15 cellular contexts compared by ENCODE assay signal in the genomic region with DNA sequence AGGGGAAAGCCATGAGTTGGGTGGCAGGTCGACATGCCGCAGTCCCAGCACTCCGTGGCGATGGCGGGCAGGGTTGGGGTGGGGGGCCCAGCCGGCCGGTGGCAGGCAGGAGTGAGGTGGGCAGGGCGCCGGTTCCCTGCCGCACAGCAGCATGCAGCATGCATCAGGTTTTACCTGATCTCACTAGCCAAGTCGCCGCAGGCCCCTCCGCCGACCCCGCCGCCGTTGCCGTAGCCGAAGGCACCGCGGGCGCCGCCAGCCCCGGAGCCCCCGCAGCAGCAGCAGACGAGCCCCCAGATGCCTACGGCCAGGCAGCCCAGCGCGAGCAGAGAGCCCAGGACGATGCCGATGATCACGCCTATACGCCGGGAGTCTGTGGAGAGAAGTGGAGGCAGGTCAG. TPM values are rescaled to one million over a fixed set of nuclear protein-coding genes. Genes with fewer than 3 reads are reported as not detected.
DNase-seq lines count a peak whose midpoint lies in the region; ATAC-seq and TF ChIP-seq lines count a peak whose summit lies in the region.
"Had no signal": no experiment of that assay in that cellular context is flagged by ENCODE, and none has a peak within 500 bp of the region (broad histone marks: within the 10 kb centered on the region; RNA-seq: fewer than 3 reads in every experiment).

No MANE protein-coding gene starts in this region.

- no peaks in the 10 kb centered on the region for H3K27me3 Mint-ChIP-seq in activated T-helper 17 cell treated with anti-CD3 and anti-CD28 coated beads, Interleukin-2, amount 50 U/mL, for 72 hours
- H3K27me3 Mint-ChIP-seq in mesothelial cell of epicardium (ENCODE audit: low read depth) (no peaks in the 10 kb centered on the region), type B pancreatic cell (peaks cover 52% of the 10 kb centered on the region)

- H3K27ac Mint-ChIP-seq in activated T-helper 17 cell treated with anti-CD3 and anti-CD28 coated beads, Interleukin-2, amount 50 U/mL, for 72 hours = peak overlapping the region; percentile 79
- H3K27ac Mint-ChIP-seq in mesothelial cell of epicardium (no peak overlapping the region), type B pancreatic cell (no peak overlapping the region)

- H3K36me3 ChIP-seq in left ventricle myocardium inferior (no peaks in the 10 kb centered on the region), HAP-1 (replicated peaks) (no peaks in the 10 kb centered on the region)
- H3K36me3 ChIP-seq: BE2C, upper lobe of right lung had no signal

- H3K4me1 Mint-ChIP-seq in activated T-helper 17 cell treated with anti-CD3 and anti-CD28 coated beads, Interleukin-2, amount 50 U/mL, for 72 hours = peaks cover 12% of the 10 kb centered on the region
- H3K4me1 Mint-ChIP-seq in mesothelial cell of epicardium (peaks cover 22% of the 10 kb centered on the region), type B pancreatic cell (ENCODE audit: unreplicated experiment) (peaks cover 7% of the 10 kb centered on the region)

- peak overlapping the region; percentile 77 for H3K4me3 ChIP-seq in left ventricle myocardium inferior
- H3K4me3 ChIP-seq in HAP-1 = no peak overlapping the region

- H3K9me3 ChIP-seq in left ventricle myocardium inferior (replicated peaks) (no peaks in the 10 kb centered on the region), HAP-1 (no peaks in the 10 kb centered on the region)
- H3K9me3 ChIP-seq: BE2C, upper lobe of right lung had no signal

- in situ Hi-C loops in HAP-1 (cut with MboI; ENCODE audit: low sequenced_read_pairs) = no loop called here

- peak overlapping the region; percentile 89 for H3K4me3 Mint-ChIP-seq in activated T-helper 17 cell treated with anti-CD3 and anti-CD28 coated beads, Interleukin-2, amount 50 U/mL, for 72 hours
- H3K4me3 Mint-ChIP-seq in mesothelial cell of epicardium = peak overlapping the region; percentile 85
- peak overlapping the region; percentile 84 for H3K4me3 Mint-ChIP-seq in type B pancreatic cell

- intact Hi-C loops in left ventricle myocardium inferior (cut with micrococcal nuclease) (no loop called here), Right ventricle myocardium inferior (cut with DNase I) (loop anchor here (2.0 kb wide), 3 partner anchors 35 to 75 kb away; partner anchors contain the start of genes DUSP23 and TAGLN2)

- no peak for DNase-seq in left ventricle myocardium inferior
- DNase-seq in Right ventricle myocardium inferior (ENCODE audit: missing footprints) = no peak
- no peak for DNase-seq in mesothelial cell of epicardium (ENCODE audit: low spot score in 2 of 2, unreplicated experiment in 2 of 2)
- no peak for DNase-seq in type B pancreatic cell (ENCODE audit: extremely low spot score, unreplicated experiment)
- DNase-seq in CD1c-positive myeloid dendritic cell (ENCODE audit: extremely low spot score) = no peak
- no peak for DNase-seq in HAP-1 (ENCODE audit: low spot score in 2 of 2)
- no peak for DNase-seq in D341Med (ENCODE audit: low spot score)
- DNase-seq: BE2C, NCI-H1436, NCI-H524, T-helper 1 cell, upper lobe of right lung had no signal

- H3K27me3 ChIP-seq in left ventricle myocardium inferior (ENCODE audit: low read depth) = no peaks in the 10 kb centered on the region
- H3K27me3 ChIP-seq in HAP-1 (ENCODE audit: low read depth) = no peaks in the 10 kb centered on the region
- H3K27me3 ChIP-seq: BE2C, upper lobe of right lung had no signal

- H3K9me3 Mint-ChIP-seq in activated T-helper 17 cell treated with anti-CD3 and anti-CD28 coated beads, Interleukin-2, amount 50 U/mL, for 72 hours = no peaks in the 10 kb centered on the region
- H3K9me3 Mint-ChIP-seq in mesothelial cell of epicardium (no peaks in the 10 kb centered on the region), type B pancreatic cell (no peaks in the 10 kb centered on the region)

- TF ChIP-seq CTCF in left ventricle myocardium inferior (IDR thresholded peaks at IDR 0.05; ENCODE audit: borderline replicate concordance) (no peak), mesothelial cell of epicardium (IDR thresholded peaks at IDR 0.05; ENCODE audit: unreplicated experiment) (no peak), type B pancreatic cell (conservative IDR thresholded peaks at IDR 0.05) (no peak)

- H3K27ac ChIP-seq in left ventricle myocardium inferior (replicated peaks) = peak overlapping the region; percentile 97

- ATAC-seq in Right ventricle myocardium inferior = no peak
- ATAC-seq in activated T-helper 17 cell treated with anti-CD3 and anti-CD28 coated beads, Interleukin-2, amount 50 U/mL, for 72 hours (replicated peaks) = no peak

- peaks cover 28% of the 10 kb centered on the region for H3K4me1 ChIP-seq in left ventricle myocardium inferior
- H3K4me1 ChIP-seq in HAP-1 = peaks cover 3% of the 10 kb centered on the region; the same call in 1 of the 2 replicates

- H3K36me3 Mint-ChIP-seq in activated T-helper 17 cell treated with anti-CD3 and anti-CD28 coated beads, Interleukin-2, amount 50 U/mL, for 72 hours (ENCODE audit: low read depth) = no peaks in the 10 kb centered on the region
- H3K36me3 Mint-ChIP-seq in mesothelial cell of epicardium = no peaks in the 10 kb centered on the region
- H3K36me3 Mint-ChIP-seq in type B pancreatic cell = no peaks in the 10 kb centered on the region

RNA-seq across cellular contexts. Expression of gene VSIG8, which starts 6.7 kb away (rescaled TPM):
- not detected for total RNA-seq in left ventricle myocardium inferior
- not detected for total RNA-seq in Right ventricle myocardium inferior
- total RNA-seq in activated T-helper 17 cell treated with anti-CD3 and anti-CD28 coated beads, Interleukin-2, amount 50 U/mL, for 72 hours = under 1 TPM in 1 of 2 donors, not detected in 1; 0.26 TPM
- total RNA-seq in mesothelial cell of epicardium = not detected in 3 replicates
- not detected in 2 replicates for total RNA-seq in type B pancreatic cell (ENCODE audit: low replicate concordance)
- total RNA-seq: epithelial cell of proximal tubule, omental fat pad, upper lobe of right lung had no signal

RNA-seq across cellular contexts. Expression of gene SLAMF8, which starts 29.0 kb away (rescaled TPM):
- total RNA-seq in left ventricle myocardium inferior = 1.7 TPM
- total RNA-seq in Right ventricle myocardium inferior = 1.6 TPM
- total RNA-seq in activated T-helper 17 cell treated with anti-CD3 and anti-CD28 coated beads, Interleukin-2, amount 50 U/mL, for 72 hours = 1 to 10 TPM in 1 of 2 donors, under 1 TPM in 1; 0.30 to 1.2 TPM
- total RNA-seq in mesothelial cell of epicardium = not detected in 3 replicates
- not detected in 2 replicates for total RNA-seq in type B pancreatic cell (ENCODE audit: low replicate concordance)
- total RNA-seq: epithelial cell of proximal tubule had no signal

RNA-seq across cellular contexts. Expression of gene CFAP45, which starts 44.3 kb away (rescaled TPM):
- total RNA-seq in left ventricle myocardium inferior (1.1 TPM), Right ventricle myocardium inferior (1.0 TPM), mesothelial cell of epicardium (0.18 to 0.20 TPM (median 0.20 TPM) in 3 replicates), type B pancreatic cell (ENCODE audit: low replicate concordance) (1.0 and 2.8 TPM in 2 replicates)
- 1 to 10 TPM in 1 of 2 donors, under 1 TPM in 1; 0.78 to 3.6 TPM for total RNA-seq in activated T-helper 17 cell treated with anti-CD3 and anti-CD28 coated beads, Interleukin-2, amount 50 U/mL, for 72 hours

RNA-seq across cellular contexts. Expression of gene FCRL6, which starts 53.5 kb away (rescaled TPM):
- total RNA-seq in left ventricle myocardium inferior = 0.33 TPM
- total RNA-seq in Right ventricle myocardium inferior = 0.57 TPM
- total RNA-seq in activated T-helper 17 cell treated with anti-CD3 and anti-CD28 coated beads, Interleukin-2, amount 50 U/mL, for 72 hours = not detected
- total RNA-seq in mesothelial cell of epicardium = 0.60 to 0.62 TPM (median 0.61 TPM) in 3 replicates
- total RNA-seq in type B pancreatic cell (ENCODE audit: low replicate concordance) = not detected in 2 replicates
- total RNA-seq: epithelial cell of proximal tubule had no signal
